In the genomic region with DNA sequence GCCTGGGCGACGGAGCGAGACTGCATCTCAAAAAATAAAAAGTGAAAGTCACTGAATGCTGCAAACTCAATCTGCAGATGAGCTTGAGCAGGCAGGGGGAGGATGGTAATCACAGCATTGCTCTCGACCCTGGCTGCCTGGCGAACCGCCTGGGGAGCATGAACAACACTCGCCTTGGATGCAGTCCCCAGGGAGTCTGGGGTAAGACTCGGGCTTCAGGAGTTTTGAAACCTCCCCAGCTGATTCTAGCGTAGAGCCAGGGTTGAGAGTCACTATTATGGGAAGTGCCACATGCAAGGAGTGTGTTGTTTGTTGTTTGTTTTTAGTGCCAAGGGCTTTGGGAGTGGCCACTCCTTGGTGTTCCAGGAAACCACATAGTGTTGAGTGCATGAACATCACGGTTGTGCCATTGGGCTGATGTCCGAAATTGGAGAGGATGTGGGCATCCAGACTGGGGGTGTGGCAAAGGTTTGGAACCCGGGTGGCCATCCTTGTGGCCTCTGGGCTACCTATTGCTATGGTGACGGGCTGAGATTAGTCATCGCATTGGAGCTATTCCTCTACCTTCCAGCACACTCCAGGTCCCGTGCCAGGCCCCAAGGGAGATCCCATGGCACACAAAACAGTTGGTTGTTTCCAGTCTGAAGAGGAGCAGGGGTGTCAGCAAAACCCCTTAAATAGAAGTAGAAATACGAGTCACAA, we compare ENCODE assay signal across 10 cellular contexts.
DNase-seq lines count a peak whose midpoint lies in the region; ATAC-seq and TF ChIP-seq lines count a peak whose summit lies in the region.
"Had no signal": no experiment of that assay in that cellular context is flagged by ENCODE, and none has a peak within 500 bp of the region (broad histone marks: within the 10 kb centered on the region; RNA-seq: fewer than 3 reads in every experiment).

No MANE protein-coding gene starts in this region.

- no peaks in the 10 kb centered on the region for H3K9me3 Mint-ChIP-seq in HFFc6
- H3K9me3 Mint-ChIP-seq in memory B cell = no peaks in the 10 kb centered on the region
- H3K9me3 Mint-ChIP-seq: activated CD4-positive, alpha-beta memory T cell treated with anti-CD3 and anti-CD28 coated beads for 36 hours had no signal

- no peaks in the 10 kb centered on the region for H3K36me3 ChIP-seq in brain microvascular endothelial cell (replicated peaks)

- H3K36me3 Mint-ChIP-seq in HFFc6 (ENCODE audit: low read depth) = no peaks in the 10 kb centered on the region
- peaks cover 18% of the 10 kb centered on the region for H3K36me3 Mint-ChIP-seq in memory B cell

- H3K27me3 Mint-ChIP-seq in HFFc6 (ENCODE audit: insufficient read depth) (peaks cover 3% of the 10 kb centered on the region), memory B cell (no peaks in the 10 kb centered on the region)
- H3K27me3 Mint-ChIP-seq: activated CD4-positive, alpha-beta memory T cell treated with anti-CD3 and anti-CD28 coated beads for 36 hours had no signal

- H3K4me3 Mint-ChIP-seq in HFFc6 (no peak overlapping the region), memory B cell (peak overlapping the region; percentile 17)
- H3K4me3 Mint-ChIP-seq: activated CD4-positive, alpha-beta memory T cell treated with anti-CD3 and anti-CD28 coated beads for 36 hours had no signal

- ATAC-seq in memory B cell (ENCODE audit: low read depth) (peak; percentile 44), HG03442 (IDR thresholded peaks at IDR 0.05; ENCODE audit: unreplicated experiment) (no peak)

- CTCF ChIA-PET in AG04449 (lab: Yijun Ruan, JAX) = interaction anchor here (1.1 to 21.4 kb wide), 5 partner anchors 9 to 247 kb away, joined by 3 to 530 read pairs (median 7); a partner anchor contains a TSS

- H3K4me3 ChIP-seq in AG04449 (ENCODE audit: low read depth, low read length) (no peak overlapping the region; the same call in 1 of the 2 replicates), brain microvascular endothelial cell (ENCODE audit: low read depth, low read length) (no peak overlapping the region)

- no peaks in the 10 kb centered on the region for H3K27me3 ChIP-seq in brain microvascular endothelial cell (replicated peaks)

- no peak overlapping the region for H3K27ac ChIP-seq in brain microvascular endothelial cell

- peak; percentile 73 for DNase-seq in AG04449 (ENCODE audit: low read depth, low spot score)
- DNase-seq in HFFc6 = no peak
- DNase-seq in brain microvascular endothelial cell = peak; percentile 80
- no peak for DNase-seq in memory B cell (ENCODE audit: low spot score in 2 of 2)
- DNase-seq in DMS53 treated with DMSO at 0.1 percent for 48 hours (lab: John Stamatoyannopoulos, UW; ENCODE audit: unreplicated experiment) = no peak
- no peak for DNase-seq in ureter (ENCODE audit: low spot score)
- DNase-seq in inferior parietal cortex (ENCODE audit: extremely low spot score) = no peak
- DNase-seq: activated CD4-positive, alpha-beta memory T cell treated with anti-CD3 and anti-CD28 coated beads for 36 hours; NCI-H187 treated with DMSO at 0.1 percent for 48 hours had no signal

- TF ChIP-seq CTCF in AG04449 (IDR thresholded peaks at IDR 0.05; ENCODE audit: insufficient read depth, low read length, missing control alignments) = no peak
- TF ChIP-seq CTCF in HFFc6 (IDR thresholded peaks at IDR 0.05) = no peak
- no peak for TF ChIP-seq CTCF in brain microvascular endothelial cell (IDR thresholded peaks at IDR 0.05; ENCODE audit: low read depth, low read length, missing control alignments)

- in situ Hi-C loops in brain microvascular endothelial cell (cut with HindIII; ENCODE audit: low pct_ligation_motif_present, low sequenced_read_pairs) = no loop called here

- H3K4me1 Mint-ChIP-seq in HFFc6 (ENCODE audit: low read depth) (peaks cover 9% of the 10 kb centered on the region), memory B cell (peaks cover 21% of the 10 kb centered on the region)

- H3K27ac Mint-ChIP-seq in HFFc6 (peak overlapping the region; percentile 29; the same call in 1 of the 2 replicates), memory B cell (no peak overlapping the region)
- H3K27ac Mint-ChIP-seq: activated CD4-positive, alpha-beta memory T cell treated with anti-CD3 and anti-CD28 coated beads for 36 hours had no signal

- POLR2A ChIA-PET in AG04449 (lab: Yijun Ruan, JAX) = no interaction called here

Comparison
In these comparisons a context has a peak if more than half of its experiments do, and no peak if none do; other contexts are left out.
1. DNase-seq: peak in AG04449 (single experiment) and brain microvascular endothelial cell (single experiment); none in HFFc6 (single experiment), memory B cell (0 of 2), DMS53 treated with DMSO at 0.1 percent for 48 hours (single experiment), ureter (single experiment) and inferior parietal cortex (single experiment).